1 cellular context compared by ENCODE assay signal in the genomic region with DNA sequence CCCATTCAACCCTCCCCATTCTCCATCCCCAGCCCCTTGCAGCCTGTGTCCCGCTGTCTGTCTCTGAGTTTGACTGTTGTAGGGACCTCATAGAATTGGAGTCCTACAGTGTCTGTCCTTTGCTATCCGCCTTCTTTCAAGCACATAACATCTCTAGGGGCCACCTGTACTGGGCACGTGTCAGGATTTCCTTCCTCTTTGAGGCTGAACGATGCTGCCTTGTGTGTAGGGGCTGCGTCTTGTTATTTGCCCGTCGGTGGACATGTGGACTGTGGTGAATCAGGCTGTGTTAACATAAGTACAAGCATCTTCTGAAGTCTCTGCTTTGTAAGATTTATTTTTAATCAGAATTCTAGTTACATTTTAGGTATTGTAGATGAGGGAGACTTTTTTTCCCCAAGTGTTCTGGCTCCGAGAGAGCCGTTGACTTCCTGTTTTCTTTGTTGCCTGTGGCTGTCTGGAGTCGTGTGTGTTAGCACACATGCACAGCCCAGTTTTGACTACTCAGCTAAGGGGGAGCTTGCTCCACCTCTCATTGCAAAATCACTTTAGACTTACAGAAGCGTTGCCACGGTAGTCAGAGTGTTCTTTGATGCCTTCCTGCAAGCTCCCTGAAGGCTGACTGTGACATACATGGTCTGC.
TF ChIP-seq lines count a peak whose summit lies in the region.

No MANE protein-coding gene starts in this region.

TF ChIP-seq in liver, 16 proteins besides CTCF, POLR2A, EP300 and RAD21 (continued from another document):
- TF ChIP-seq, protein P1, sequence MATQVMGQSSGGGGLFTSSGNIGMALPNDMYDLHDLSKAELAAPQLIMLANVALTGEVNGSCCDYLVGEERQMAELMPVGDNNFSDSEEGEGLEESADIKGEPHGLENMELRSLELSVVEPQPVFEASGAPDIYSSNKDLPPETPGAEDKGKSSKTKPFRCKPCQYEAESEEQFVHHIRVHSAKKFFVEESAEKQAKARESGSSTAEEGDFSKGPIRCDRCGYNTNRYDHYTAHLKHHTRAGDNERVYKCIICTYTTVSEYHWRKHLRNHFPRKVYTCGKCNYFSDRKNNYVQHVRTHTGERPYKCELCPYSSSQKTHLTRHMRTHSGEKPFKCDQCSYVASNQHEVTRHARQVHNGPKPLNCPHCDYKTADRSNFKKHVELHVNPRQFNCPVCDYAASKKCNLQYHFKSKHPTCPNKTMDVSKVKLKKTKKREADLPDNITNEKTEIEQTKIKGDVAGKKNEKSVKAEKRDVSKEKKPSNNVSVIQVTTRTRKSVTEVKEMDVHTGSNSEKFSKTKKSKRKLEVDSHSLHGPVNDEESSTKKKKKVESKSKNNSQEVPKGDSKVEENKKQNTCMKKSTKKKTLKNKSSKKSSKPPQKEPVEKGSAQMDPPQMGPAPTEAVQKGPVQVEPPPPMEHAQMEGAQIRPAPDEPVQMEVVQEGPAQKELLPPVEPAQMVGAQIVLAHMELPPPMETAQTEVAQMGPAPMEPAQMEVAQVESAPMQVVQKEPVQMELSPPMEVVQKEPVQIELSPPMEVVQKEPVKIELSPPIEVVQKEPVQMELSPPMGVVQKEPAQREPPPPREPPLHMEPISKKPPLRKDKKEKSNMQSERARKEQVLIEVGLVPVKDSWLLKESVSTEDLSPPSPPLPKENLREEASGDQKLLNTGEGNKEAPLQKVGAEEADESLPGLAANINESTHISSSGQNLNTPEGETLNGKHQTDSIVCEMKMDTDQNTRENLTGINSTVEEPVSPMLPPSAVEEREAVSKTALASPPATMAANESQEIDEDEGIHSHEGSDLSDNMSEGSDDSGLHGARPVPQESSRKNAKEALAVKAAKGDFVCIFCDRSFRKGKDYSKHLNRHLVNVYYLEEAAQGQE (IDR thresholded peaks at IDR 0.05) = no peak
- TF ChIP-seq SP1 (IDR thresholded peaks at IDR 0.05) = no peak
- TF ChIP-seq GABPA (IDR thresholded peaks at IDR 0.05 in 1 of 2, conservative IDR thresholded peaks at IDR 0.05 in 1 of 2) = no peak
- no peak for TF ChIP-seq HNF4G (IDR thresholded peaks at IDR 0.05)
- TF ChIP-seq, protein P2, sequence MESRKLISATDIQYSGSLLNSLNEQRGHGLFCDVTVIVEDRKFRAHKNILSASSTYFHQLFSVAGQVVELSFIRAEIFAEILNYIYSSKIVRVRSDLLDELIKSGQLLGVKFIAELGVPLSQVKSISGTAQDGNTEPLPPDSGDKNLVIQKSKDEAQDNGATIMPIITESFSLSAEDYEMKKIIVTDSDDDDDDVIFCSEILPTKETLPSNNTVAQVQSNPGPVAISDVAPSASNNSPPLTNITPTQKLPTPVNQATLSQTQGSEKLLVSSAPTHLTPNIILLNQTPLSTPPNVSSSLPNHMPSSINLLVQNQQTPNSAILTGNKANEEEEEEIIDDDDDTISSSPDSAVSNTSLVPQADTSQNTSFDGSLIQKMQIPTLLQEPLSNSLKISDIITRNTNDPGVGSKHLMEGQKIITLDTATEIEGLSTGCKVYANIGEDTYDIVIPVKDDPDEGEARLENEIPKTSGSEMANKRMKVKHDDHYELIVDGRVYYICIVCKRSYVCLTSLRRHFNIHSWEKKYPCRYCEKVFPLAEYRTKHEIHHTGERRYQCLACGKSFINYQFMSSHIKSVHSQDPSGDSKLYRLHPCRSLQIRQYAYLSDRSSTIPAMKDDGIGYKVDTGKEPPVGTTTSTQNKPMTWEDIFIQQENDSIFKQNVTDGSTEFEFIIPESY (IDR thresholded peaks at IDR 0.05) = no peak
- no peak for TF ChIP-seq JUND (IDR thresholded peaks at IDR 0.05)
- TF ChIP-seq TAF1 (conservative IDR thresholded peaks at IDR 0.05) = no peak
- no peak for TF ChIP-seq RXRA (IDR thresholded peaks at IDR 0.05)
- TF ChIP-seq FOXA1 (IDR thresholded peaks at IDR 0.05) = no peak
- no peak for TF ChIP-seq HNF4A (conservative IDR thresholded peaks at IDR 0.05)
